Comparison of ENCODE assay signal across 9 cellular contexts in genomic region chr12:124861898-124862676, GRCh38. TPM values are rescaled to one million over a fixed set of nuclear protein-coding genes. Genes with fewer than 3 reads are reported as not detected.
A peak's percentile ranks its signal among the peaks of the same experiment; 100 is the strongest.
DNase-seq lines count a peak whose midpoint lies in the region; ATAC-seq and TF ChIP-seq lines count a peak whose summit lies in the region.
"Had no signal": no experiment of that assay in that cellular context is flagged by ENCODE, and none has a peak within 500 bp of the region (broad histone marks: within the 10 kb centered on the region; RNA-seq: fewer than 3 reads in every experiment).

No MANE protein-coding gene starts in this region.

- no peaks in the 10 kb centered on the region for H3K9me3 ChIP-seq in CD8-positive, alpha-beta T cell (ENCODE audit: low read length)
- H3K9me3 ChIP-seq in right lobe of liver = no peaks in the 10 kb centered on the region

- H3K4me3 Mint-ChIP-seq in CD8-positive, alpha-beta T cell = peak overlapping the region; percentile 80
- peak overlapping the region; percentile 85 for H3K4me3 Mint-ChIP-seq in activated CD8-positive, alpha-beta T cell treated with anti-CD3 and anti-CD28 coated beads for 36 hours

- TF ChIP-seq CTCF in CD8-positive, alpha-beta T cell (IDR thresholded peaks at IDR 0.05) = no peak
- no peak for TF ChIP-seq CTCF in HFF-Myc (IDR thresholded peaks at IDR 0.05; ENCODE audit: low read depth, low read length, missing control alignments)
- TF ChIP-seq CTCF in activated CD8-positive, alpha-beta T cell treated with anti-CD3 and anti-CD28 coated beads for 36 hours (IDR thresholded peaks at IDR 0.05) = no peak
- no peak for TF ChIP-seq CTCF in right lobe of liver (IDR thresholded peaks at IDR 0.05)

- no peak overlapping the region for H3K27ac ChIP-seq in CD8-positive, alpha-beta T cell (ENCODE audit: low read depth, low read length)
- H3K27ac ChIP-seq in right lobe of liver = peak overlapping the region; percentile 81 to 93 (median 89)

- no peak for TF ChIP-seq POLR2A in right lobe of liver (IDR thresholded peaks at IDR 0.05)

- CTCF ChIA-PET in CD8-positive, alpha-beta T cell (lab: Charles Lee) = no interaction called here
- CTCF ChIA-PET in activated CD8-positive, alpha-beta T cell treated with anti-CD3 and anti-CD28 coated beads for 36 hours (lab: Charles Lee) = interaction anchor here (1.1 to 1.5 kb wide), 2 partner anchors 44 to 78 kb away, joined by 4 to 10 read pairs; no protein-coding TSS in a partner anchor

- no peaks in the 10 kb centered on the region for H3K9me3 Mint-ChIP-seq in CD8-positive, alpha-beta T cell
- H3K9me3 Mint-ChIP-seq in activated CD8-positive, alpha-beta T cell treated with anti-CD3 and anti-CD28 coated beads for 36 hours = no peaks in the 10 kb centered on the region

- ATAC-seq in CD8-positive, alpha-beta T cell = no peak
- ATAC-seq in activated CD8-positive, alpha-beta T cell treated with anti-CD3 and anti-CD28 coated beads for 36 hours = no peak
- no peak for ATAC-seq in right lobe of liver
- no peak for ATAC-seq in GM19397 (IDR thresholded peaks at IDR 0.05; ENCODE audit: unreplicated experiment)
- no peak for ATAC-seq in GM18498 (IDR thresholded peaks at IDR 0.05; ENCODE audit: unreplicated experiment)

- POLR2A ChIA-PET in CD8-positive, alpha-beta T cell (lab: Charles Lee) = interaction anchor here (1.1 kb wide), 1 partner anchor 53 kb away, joined by 3 read pairs; the partner anchor contains the start of gene UBC
- POLR2A ChIA-PET in activated CD8-positive, alpha-beta T cell treated with anti-CD3 and anti-CD28 coated beads for 36 hours (lab: Charles Lee) = interaction anchor here (0.8 to 1.4 kb wide), 5 partner anchors 10 to 78 kb away, joined by 3 to 4 read pairs (median 3); partner anchors contain the start of gene UBC

- in situ Hi-C loops in ACHN (cut with HindIII; ENCODE audit: low pct_ligation_motif_present, low pct_unique_long_range_greater_than_20kb, low sequenced_read_pairs) = no loop called here

- WGBS in right lobe of liver (ENCODE audit: insufficient coverage, low coverage, low lambda C conversion rate, missing lambda C conversion rate) = 27% methylated on average over 7 of the region's 8 CpGs

- no peak overlapping the region for H3K27ac Mint-ChIP-seq in CD8-positive, alpha-beta T cell
- no peak overlapping the region for H3K27ac Mint-ChIP-seq in activated CD8-positive, alpha-beta T cell treated with anti-CD3 and anti-CD28 coated beads for 36 hours

- H3K4me1 ChIP-seq in CD8-positive, alpha-beta T cell (ENCODE audit: insufficient read depth, low read length) = peaks cover 15% of the 10 kb centered on the region
- H3K4me1 ChIP-seq in right lobe of liver = peaks cover 0 to 27% (median 5%) of the 10 kb centered on the region in 4 donors

- H3K27me3 ChIP-seq in CD8-positive, alpha-beta T cell (ENCODE audit: insufficient read depth, low read length) = no peaks in the 10 kb centered on the region
- no peaks in the 10 kb centered on the region for H3K27me3 ChIP-seq in right lobe of liver

- intact Hi-C loops in CD8-positive, alpha-beta T cell (cut with DNase I, micrococcal nuclease) = loop anchor here (2.0 to 5.0 kb wide), 5 partner anchors 45 to 203 kb away; partner anchors contain the start of genes AACS (in 1 of the 2) and DHX37 (in 1 of the 2)
- intact Hi-C loops in activated CD8-positive, alpha-beta T cell treated with anti-CD3 and anti-CD28 coated beads for 36 hours (cut with micrococcal nuclease) = no loop called here
- intact Hi-C loops in right lobe of liver (cut with DNase I) = no loop called here

- no peaks in the 10 kb centered on the region for H3K36me3 ChIP-seq in CD8-positive, alpha-beta T cell (ENCODE audit: insufficient read depth, low read length)
- H3K36me3 ChIP-seq in right lobe of liver = peaks cover 0 to 11% (median 2%) of the 10 kb centered on the region in 4 donors

- no peak for DNase-seq in CD8-positive, alpha-beta T cell
- DNase-seq in HFF-Myc (ENCODE audit: extremely low read depth, low read depth) (no peak), right lobe of liver (no peak), ACHN (no peak)
- DNase-seq in activated CD8-positive, alpha-beta T cell treated with anti-CD3 and anti-CD28 coated beads for 36 hours = no peak
- no peak for DNase-seq in stimulated activated CD4-positive, alpha-beta T cell treated with anti-CD3 and anti-CD28 coated beads, Interleukin-15, amount 100 ng/mL, for 24 hours
- DNase-seq: retina had no signal

- H3K27me3 Mint-ChIP-seq in CD8-positive, alpha-beta T cell (ENCODE audit: low read depth) = no peaks in the 10 kb centered on the region
- H3K27me3 Mint-ChIP-seq in activated CD8-positive, alpha-beta T cell treated with anti-CD3 and anti-CD28 coated beads for 36 hours = no peaks in the 10 kb centered on the region

- H3K36me3 Mint-ChIP-seq in CD8-positive, alpha-beta T cell = no peaks in the 10 kb centered on the region
- peaks cover 18% of the 10 kb centered on the region for H3K36me3 Mint-ChIP-seq in activated CD8-positive, alpha-beta T cell treated with anti-CD3 and anti-CD28 coated beads for 36 hours (ENCODE audit: low read depth)

- H3K4me1 Mint-ChIP-seq in CD8-positive, alpha-beta T cell (ENCODE audit: low read depth) = peaks cover 20% of the 10 kb centered on the region
- H3K4me1 Mint-ChIP-seq in activated CD8-positive, alpha-beta T cell treated with anti-CD3 and anti-CD28 coated beads for 36 hours (ENCODE audit: low read depth) = peaks cover 23% of the 10 kb centered on the region

- no peak overlapping the region for H3K4me3 ChIP-seq in CD8-positive, alpha-beta T cell (ENCODE audit: low read depth, low read length)
- H3K4me3 ChIP-seq in HFF-Myc (replicated peaks; ENCODE audit: low read depth, low read length) (peak overlapping the region; percentile 72), right lobe of liver (peak overlapping the region; percentile 81 to 96 (median 93))

RNA-seq across cellular contexts. Expression of gene SCARB1, which starts 1.6 kb away (rescaled TPM):
- 1 to 10 TPM; 3.0 to 3.2 TPM for total RNA-seq in CD8-positive, alpha-beta T cell
- 10 to 100 TPM; 36.2 to 38.1 TPM for total RNA-seq in activated CD8-positive, alpha-beta T cell treated with anti-CD3 and anti-CD28 coated beads for 36 hours
- 100 to 1,000 TPM; 128 to 359 (median 214) TPM for total RNA-seq in right lobe of liver

RNA-seq across cellular contexts. Expression of gene UBC, which starts 52.4 kb away (rescaled TPM):
- 1,000 to 10,000 TPM; 1,771 to 1,786 TPM for total RNA-seq in CD8-positive, alpha-beta T cell
- 1,000 to 10,000 TPM in 1 of 2 experiments, 100 to 1,000 TPM in 1; 963 to 1,010 TPM for total RNA-seq in activated CD8-positive, alpha-beta T cell treated with anti-CD3 and anti-CD28 coated beads for 36 hours
- 1,000 to 10,000 TPM in 1 of 6 experiments, 100 to 1,000 TPM in 5; 390 to 1,023 (median 604) TPM for total RNA-seq in right lobe of liver

Comparison
In these comparisons a context has a peak if more than half of its experiments do, and no peak if none do; other contexts are left out.
1. RNA of gene SCARB1, which starts 1.6 kb away (total RNA-seq): 128 to 359 TPM in right lobe of liver and 36.2 to 38.1 TPM in activated CD8-positive, alpha-beta T cell treated with anti-CD3 and anti-CD28 coated beads for 36 hours; 3.0 to 3.2 TPM in CD8-positive, alpha-beta T cell; every median in the first group is over 4 times any median in the second.
2. intact Hi-C loops: an anchor here in CD8-positive, alpha-beta T cell (2.0 to 5.0 kb wide); none called in activated CD8-positive, alpha-beta T cell treated with anti-CD3 and anti-CD28 coated beads for 36 hours and right lobe of liver.